Comparison of ENCODE assay signal across 17 cellular contexts in the genomic region with DNA sequence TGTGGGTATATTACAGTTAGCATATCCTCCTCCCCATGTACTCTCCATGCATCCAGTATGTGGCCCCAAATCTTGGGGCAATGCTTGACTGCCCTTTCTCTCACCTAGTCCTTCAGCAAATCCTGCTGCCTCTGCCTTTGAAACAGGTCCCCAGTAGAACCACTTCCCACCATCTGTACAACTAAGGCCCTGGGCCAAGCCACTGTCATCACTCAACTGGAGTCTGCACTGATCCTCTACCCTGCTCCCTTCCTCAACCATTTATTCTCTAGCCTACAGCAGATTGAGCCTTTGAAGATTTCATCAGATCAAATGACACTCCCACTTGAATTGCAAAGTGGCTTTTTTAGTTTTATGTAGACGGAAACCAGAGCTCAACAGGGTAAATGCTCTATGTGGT. TPM values are rescaled to one million over a fixed set of nuclear protein-coding genes. Genes with fewer than 3 reads are reported as not detected.
"Had no signal": no experiment of that assay in that cellular context is flagged by ENCODE, and none has a peak within 500 bp of the region (broad histone marks: within the 10 kb centered on the region; RNA-seq: fewer than 3 reads in every experiment).

No MANE protein-coding gene starts in this region.

- H3K27ac ChIP-seq: brain microvascular endothelial cell, gastrocnemius medialis, heart left ventricle, neutrophil, parathyroid adenoma, sigmoid colon, spleen, thoracic aorta had no signal

- ATAC-seq: activated CD4-positive, CD25-positive, alpha-beta regulatory T cell treated with anti-CD3 and anti-CD28 coated beads, Interleukin-2, amount 50 U/mL, for 24 hours; activated T-helper 17 cell treated with anti-CD3 and anti-CD28 coated beads, Interleukin-2, amount 50 U/mL, for 72 hours; gastrocnemius medialis; heart left ventricle; natural killer cell had no signal

- H3K9me3 Mint-ChIP-seq: activated T-helper 17 cell treated with anti-CD3 and anti-CD28 coated beads, Interleukin-2, amount 50 U/mL, for 72 hours; central memory CD8-positive, alpha-beta T cell; immature natural killer cell; natural killer cell had no signal

- H3K4me3 Mint-ChIP-seq: activated T-helper 17 cell treated with anti-CD3 and anti-CD28 coated beads, Interleukin-2, amount 50 U/mL, for 72 hours; central memory CD8-positive, alpha-beta T cell; immature natural killer cell; natural killer cell had no signal

- H3K27ac Mint-ChIP-seq: activated T-helper 17 cell treated with anti-CD3 and anti-CD28 coated beads, Interleukin-2, amount 50 U/mL, for 72 hours; immature natural killer cell; natural killer cell had no signal

- H3K4me3 ChIP-seq: gastrocnemius medialis, sigmoid colon, spleen, thoracic aorta had no signal

- H3K4me1 Mint-ChIP-seq: activated T-helper 17 cell treated with anti-CD3 and anti-CD28 coated beads, Interleukin-2, amount 50 U/mL, for 72 hours; central memory CD8-positive, alpha-beta T cell; immature natural killer cell; natural killer cell had no signal

- H3K36me3 ChIP-seq: brain microvascular endothelial cell, gastrocnemius medialis, heart left ventricle, neutrophil, sigmoid colon, spleen, thoracic aorta had no signal

- H3K27me3 ChIP-seq: brain microvascular endothelial cell, sigmoid colon had no signal

- DNase-seq: activated naive CD4-positive, alpha-beta T cell treated with Interleukin-2 at 50 U/mL for 16 hours; anterior cingulate cortex; brain microvascular endothelial cell; erythroblast; gastrocnemius medialis; heart left ventricle; immature natural killer cell; mesendoderm; natural killer cell; sigmoid colon; spleen had no signal

- H3K36me3 Mint-ChIP-seq: immature natural killer cell, natural killer cell had no signal

- H3K9me3 ChIP-seq: gastrocnemius medialis, heart left ventricle, neutrophil, sigmoid colon, spleen, thoracic aorta had no signal

- H3K4me1 ChIP-seq: gastrocnemius medialis, heart left ventricle, parathyroid adenoma, sigmoid colon, spleen had no signal

RNA-seq across cellular contexts. Expression of a gene that starts 43.4 kb away (rescaled TPM):
- total RNA-seq: gastrocnemius medialis had no signal
